In genomic region chr22:41364955-41365354, GRCh38 we compare ENCODE assay signal across 19 cellular contexts.
"Had no signal": no experiment of that assay in that cellular context is flagged by ENCODE, and none has a peak within 500 bp of the region (broad histone marks: within the 10 kb centered on the region; RNA-seq: fewer than 3 reads in every experiment).

No MANE protein-coding gene starts in this region.

- H3K4me3 Mint-ChIP-seq: activated CD4-positive, alpha-beta memory T cell treated with anti-CD3 and anti-CD28 coated beads, Interleukin-2, amount 10 ng/mL, durations not matched to agents 7 days and 5 days; activated CD8-positive, alpha-beta memory T cell treated with anti-CD3 and anti-CD28 coated beads, Interleukin-2, amount 10 ng/mL, durations not matched to agents 7 days and 5 days; activated naive CD8-positive, alpha-beta T cell treated with anti-CD3 and anti-CD28 coated beads, Interleukin-2, amount 10 ng/mL, durations not matched to agents 7 days and 5 days; activated T-helper 17 cell treated with anti-CD3 and anti-CD28 coated beads, Interleukin-2, amount 50 U/mL, for 72 hours; effector memory CD8-positive, alpha-beta T cell; natural killer cell; stimulated activated naive B cell treated with anti-CD40 and anti-IgM and Interleukin-4, amounts not matched to agents 10 μg/mL and 1 μg/mL and 100 μg/mL, for 72 hours had no signal

- DNase-seq: activated CD4-positive, alpha-beta memory T cell treated with anti-CD3 and anti-CD28 coated beads, Interleukin-2, amount 10 ng/mL, durations not matched to agents 7 days and 5 days; activated CD4-positive, alpha-beta T cell treated with anti-CD3 and anti-CD28 coated beads for 48 hours; activated CD4-positive, CD25-positive, alpha-beta regulatory T cell; activated CD8-positive, alpha-beta memory T cell treated with anti-CD3 and anti-CD28 coated beads, Interleukin-2, amount 10 ng/mL, durations not matched to agents 7 days and 5 days; activated naive CD4-positive, alpha-beta T cell; activated naive CD8-positive, alpha-beta T cell treated with anti-CD3 and anti-CD28 coated beads, Interleukin-2, amount 10 ng/mL, durations not matched to agents 7 days and 5 days; amygdala; dermis blood vessel endothelial cell; effector memory CD8-positive, alpha-beta T cell; esophagus squamous epithelium; mesendoderm; natural killer cell; spleen; stimulated activated CD4-positive, alpha-beta T cell treated with anti-CD3 and anti-CD28 coated beads, Interleukin-4, amount 100 ng/mL, for 4 hours; stimulated activated naive B cell treated with anti-CD40 and anti-IgM and Interleukin-4, amounts not matched to agents 10 μg/mL and 1 μg/mL and 100 μg/mL, for 72 hours; tibial artery had no signal

- H3K27me3 Mint-ChIP-seq: activated T-helper 17 cell treated with anti-CD3 and anti-CD28 coated beads, Interleukin-2, amount 50 U/mL, for 72 hours; effector memory CD8-positive, alpha-beta T cell had no signal

- H3K4me3 ChIP-seq: esophagus squamous epithelium, spleen, tibial artery, vagina had no signal

- H3K36me3 Mint-ChIP-seq: activated CD8-positive, alpha-beta memory T cell treated with anti-CD3 and anti-CD28 coated beads, Interleukin-2, amount 10 ng/mL, durations not matched to agents 7 days and 5 days; activated naive CD8-positive, alpha-beta T cell treated with anti-CD3 and anti-CD28 coated beads, Interleukin-2, amount 10 ng/mL, durations not matched to agents 7 days and 5 days; natural killer cell had no signal

- H3K27ac ChIP-seq: esophagus squamous epithelium, neutrophil, spleen, vagina had no signal

- H3K27ac Mint-ChIP-seq: activated CD4-positive, alpha-beta memory T cell treated with anti-CD3 and anti-CD28 coated beads, Interleukin-2, amount 10 ng/mL, durations not matched to agents 7 days and 5 days; activated CD8-positive, alpha-beta memory T cell treated with anti-CD3 and anti-CD28 coated beads, Interleukin-2, amount 10 ng/mL, durations not matched to agents 7 days and 5 days; activated naive CD8-positive, alpha-beta T cell treated with anti-CD3 and anti-CD28 coated beads, Interleukin-2, amount 10 ng/mL, durations not matched to agents 7 days and 5 days; activated T-helper 17 cell treated with anti-CD3 and anti-CD28 coated beads, Interleukin-2, amount 50 U/mL, for 72 hours; effector memory CD8-positive, alpha-beta T cell; natural killer cell; stimulated activated naive B cell treated with anti-CD40 and anti-IgM and Interleukin-4, amounts not matched to agents 10 μg/mL and 1 μg/mL and 100 μg/mL, for 72 hours had no signal

- H3K9me3 Mint-ChIP-seq: activated CD4-positive, alpha-beta memory T cell treated with anti-CD3 and anti-CD28 coated beads, Interleukin-2, amount 10 ng/mL, durations not matched to agents 7 days and 5 days; activated naive CD8-positive, alpha-beta T cell treated with anti-CD3 and anti-CD28 coated beads, Interleukin-2, amount 10 ng/mL, durations not matched to agents 7 days and 5 days; activated T-helper 17 cell treated with anti-CD3 and anti-CD28 coated beads, Interleukin-2, amount 50 U/mL, for 72 hours; effector memory CD8-positive, alpha-beta T cell; natural killer cell; stimulated activated naive B cell treated with anti-CD40 and anti-IgM and Interleukin-4, amounts not matched to agents 10 μg/mL and 1 μg/mL and 100 μg/mL, for 72 hours had no signal

- H3K4me1 Mint-ChIP-seq: activated CD4-positive, alpha-beta memory T cell treated with anti-CD3 and anti-CD28 coated beads, Interleukin-2, amount 10 ng/mL, durations not matched to agents 7 days and 5 days; activated CD8-positive, alpha-beta memory T cell treated with anti-CD3 and anti-CD28 coated beads, Interleukin-2, amount 10 ng/mL, durations not matched to agents 7 days and 5 days; activated naive CD8-positive, alpha-beta T cell treated with anti-CD3 and anti-CD28 coated beads, Interleukin-2, amount 10 ng/mL, durations not matched to agents 7 days and 5 days; activated T-helper 17 cell treated with anti-CD3 and anti-CD28 coated beads, Interleukin-2, amount 50 U/mL, for 72 hours; natural killer cell had no signal

- H3K9me3 ChIP-seq: esophagus squamous epithelium, neutrophil, spleen, tibial artery, vagina had no signal

- H3K27me3 ChIP-seq: neutrophil, tibial artery, vagina had no signal

- H3K36me3 ChIP-seq: esophagus squamous epithelium, neutrophil, spleen, tibial artery, vagina had no signal

- ATAC-seq: activated CD8-positive, alpha-beta memory T cell treated with anti-CD3 and anti-CD28 coated beads, Interleukin-2, amount 10 ng/mL, durations not matched to agents 7 days and 5 days; activated T-helper 17 cell treated with anti-CD3 and anti-CD28 coated beads, Interleukin-2, amount 50 U/mL, for 72 hours; effector memory CD8-positive, alpha-beta T cell; natural killer cell; stimulated activated naive B cell treated with anti-CD40 and anti-IgM and Interleukin-4, amounts not matched to agents 10 μg/mL and 1 μg/mL and 100 μg/mL, for 72 hours had no signal
